Comparison of ENCODE assay signal across 20 cellular contexts in the genomic region with DNA sequence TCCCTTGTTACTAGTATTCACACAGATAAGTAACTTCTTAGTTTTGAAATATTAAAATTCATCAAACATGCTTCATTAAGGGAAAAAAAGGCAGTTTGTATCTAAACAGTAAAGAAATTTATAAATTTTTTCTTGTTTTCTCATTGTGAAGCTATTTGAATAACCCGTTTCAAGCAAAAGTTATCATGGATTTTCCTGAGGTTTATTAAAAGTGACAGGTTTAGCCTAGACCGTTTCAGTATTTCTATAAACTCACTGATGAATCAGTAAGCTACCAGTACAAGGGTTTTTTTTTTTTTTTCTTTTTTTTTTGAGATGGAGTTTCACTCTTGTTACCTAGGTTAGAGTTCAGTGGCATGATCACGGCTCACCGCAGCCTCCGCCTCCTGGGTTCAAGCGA. TPM values are rescaled to one million over a fixed set of nuclear protein-coding genes. Genes with fewer than 3 reads are reported as not detected.
DNase-seq lines count a peak whose midpoint lies in the region; ATAC-seq and TF ChIP-seq lines count a peak whose summit lies in the region.
"Had no signal": no experiment of that assay in that cellular context is flagged by ENCODE, and none has a peak within 500 bp of the region (broad histone marks: within the 10 kb centered on the region; RNA-seq: fewer than 3 reads in every experiment).

No MANE protein-coding gene starts in this region.

- peak overlapping the region; percentile 70 for H3K27ac Mint-ChIP-seq in osteocyte (ENCODE audit: unreplicated experiment)
- H3K27ac Mint-ChIP-seq: CD4-positive, alpha-beta memory T cell; IgD-negative memory B cell had no signal

- peaks cover 56% of the 10 kb centered on the region for H3K79me2 ChIP-seq in SK-N-SH (ENCODE audit: insufficient read depth)

- CTCF ChIA-PET in SK-N-SH (lab: Yijun Ruan, JAX) = no interaction called here

- H3K4me1 ChIP-seq in SK-N-SH (ENCODE audit: control insufficient read depth in 1 of 2, insufficient read depth in 2 of 2, low read depth in 1 of 2, low read length in 1 of 2) (peaks cover 0 to 10% of the 10 kb centered on the region in 2 experiments; a peak in 2 of 4 replicates), ascending aorta (peaks cover 20 to 59% of the 10 kb centered on the region in 2 donors)

- no peak; the same call in 2 of the 3 replicates for ATAC-seq in SK-N-SH treated with all-trans-retinoic acid at 6 μM for 48 hours
- no peak for ATAC-seq in HG03039 (IDR thresholded peaks at IDR 0.05; ENCODE audit: unreplicated experiment)
- no peak for ATAC-seq in GM21360 (IDR thresholded peaks at IDR 0.05; ENCODE audit: unreplicated experiment)
- ATAC-seq: A549, GM12878, HepG2 had no signal

- peaks cover 6% of the 10 kb centered on the region for H3K36me3 Mint-ChIP-seq in osteocyte (ENCODE audit: unreplicated experiment)
- H3K36me3 Mint-ChIP-seq: CD4-positive, alpha-beta memory T cell had no signal

- peaks cover 52% of the 10 kb centered on the region for H3K4me1 Mint-ChIP-seq in osteocyte (ENCODE audit: unreplicated experiment)

- no peak for TF ChIP-seq EP300 in SK-N-SH (IDR thresholded peaks at IDR 0.05; ENCODE audit: borderline replicate concordance in 1 of 2, low read depth in 1 of 2, low read length in 1 of 2)

- H3K9me2 ChIP-seq in SK-N-SH = no peaks in the 10 kb centered on the region

- H3K27me3 Mint-ChIP-seq in osteocyte (ENCODE audit: unreplicated experiment) = no peaks in the 10 kb centered on the region
- H3K27me3 Mint-ChIP-seq: IgD-negative memory B cell had no signal

- intact Hi-C loops in ascending aorta (cut with DNase I) = no loop called here

- no peak overlapping the region for H3K4me3 Mint-ChIP-seq in osteocyte (ENCODE audit: unreplicated experiment)
- H3K4me3 Mint-ChIP-seq: CD14-positive monocyte; CD4-positive, alpha-beta memory T cell; IgD-negative memory B cell had no signal

- DNase-seq in SK-N-SH (no peak), ascending aorta (ENCODE audit: low spot score in 2 of 2) (no peak), osteocyte (ENCODE audit: extremely low spot score, unreplicated experiment) (no peak), NCI-H2107 treated with DMSO at 0.1 percent for 48 hours (lab: John Stamatoyannopoulos, UW; ENCODE audit: unreplicated experiment) (no peak)
- no peak for DNase-seq in activated CD8-positive, alpha-beta memory T cell treated with anti-CD3 and anti-CD28 coated beads, Interleukin-2, amount 50 U/mL, for 48 hours
- DNase-seq: CD4-positive, alpha-beta memory T cell; DMS153; DMS79; GM23248 had no signal

- no peak overlapping the region for H3K9ac ChIP-seq in SK-N-SH
- H3K9ac ChIP-seq: BLaER1, GM23248 had no signal

- H3K27me3 ChIP-seq in SK-N-SH (ENCODE audit: insufficient read depth) = no peaks in the 10 kb centered on the region
- H3K27me3 ChIP-seq in ascending aorta = no peaks in the 10 kb centered on the region

- no peaks in the 10 kb centered on the region for H3K9me3 Mint-ChIP-seq in osteocyte (ENCODE audit: unreplicated experiment)
- H3K9me3 Mint-ChIP-seq: CD4-positive, alpha-beta memory T cell; IgD-negative memory B cell had no signal

- no peaks in the 10 kb centered on the region for H3F3A ChIP-seq in SK-N-SH (replicated peaks; ENCODE audit: insufficient read depth)

- no peak overlapping the region for H3K4me2 ChIP-seq in SK-N-SH
- H3K4me2 ChIP-seq: A549, BLaER1 had no signal

- TF ChIP-seq CTCF in SK-N-SH (IDR thresholded peaks at IDR 0.05) = no peak
- no peak for TF ChIP-seq CTCF in ascending aorta (IDR thresholded peaks at IDR 0.05)
- no peak for TF ChIP-seq CTCF in osteocyte (IDR thresholded peaks at IDR 0.05)

- no peaks in the 10 kb centered on the region for H3K9me3 ChIP-seq in SK-N-SH
- H3K9me3 ChIP-seq in ascending aorta = no peaks in the 10 kb centered on the region
- H3K9me3 ChIP-seq: A549, BLaER1, HAP-1 had no signal

- no peak for TF ChIP-seq RAD21 in SK-N-SH (IDR thresholded peaks at IDR 0.05; ENCODE audit: low read length)

- no peaks in the 10 kb centered on the region; the same call in 1 of the 2 replicates for H4K20me1 ChIP-seq in SK-N-SH (ENCODE audit: insufficient read depth)

- H2AFZ ChIP-seq in SK-N-SH (ENCODE audit: low read depth) = no peak overlapping the region
- H2AFZ ChIP-seq: GM23248 had no signal

- peak overlapping the region in 1 of 2 experiments; percentile 65; a peak in 2 of 4 replicates for H3K27ac ChIP-seq in SK-N-SH (ENCODE audit: low read depth in 2 of 2, low read length in 1 of 2)
- H3K27ac ChIP-seq in ascending aorta = peak overlapping the region; percentile 72 to 77
- H3K27ac ChIP-seq: 22Rv1, A549, BLaER1, GM23248 had no signal

- WGBS in SK-N-SH (ENCODE audit: low lambda C conversion rate) = 80% methylated on average over 6 of the region's 6 CpGs

- POLR2A ChIA-PET in SK-N-SH (lab: Yijun Ruan, JAX) = interaction anchor here (0.7 kb wide), 1 partner anchor 413 kb away, joined by 4 read pairs; no protein-coding TSS in a partner anchor

- H3K36me3 ChIP-seq in SK-N-SH (replicated peaks in 1 of 2; ENCODE audit: control insufficient read depth in 1 of 2, insufficient read depth in 2 of 2, low read length in 1 of 2) (peaks cover 11 to 40% of the 10 kb centered on the region in 2 experiments), ascending aorta (peaks cover 2 to 7% of the 10 kb centered on the region in 2 donors)
- H3K36me3 ChIP-seq: BLaER1, HAP-1 had no signal

- no peak overlapping the region for H3K4me3 ChIP-seq in SK-N-SH (ENCODE audit: low read depth in 2 of 2, low read length in 1 of 2)
- H3K4me3 ChIP-seq in ascending aorta = no peak overlapping the region
- H3K4me3 ChIP-seq: A549, BLaER1, GM12878, GM23248, HAP-1 had no signal

TF ChIP-seq in SK-N-SH, 30 proteins besides CTCF, POLR2A, EP300 and RAD21:
- peak; percentile 58; the same call in 1 of the 2 replicates for TF ChIP-seq PBX3 (IDR thresholded peaks at IDR 0.05)
- no peak for TF ChIP-seq MXI1 (IDR thresholded peaks at IDR 0.05; ENCODE audit: low read depth, low read length)

TF ChIP-seq in SK-N-SH treated with all-trans-retinoic acid at 6 μM for 48 hours, 23 proteins besides CTCF, POLR2A, EP300 and RAD21 (continues in another document):
- TF ChIP-seq, protein P1, sequence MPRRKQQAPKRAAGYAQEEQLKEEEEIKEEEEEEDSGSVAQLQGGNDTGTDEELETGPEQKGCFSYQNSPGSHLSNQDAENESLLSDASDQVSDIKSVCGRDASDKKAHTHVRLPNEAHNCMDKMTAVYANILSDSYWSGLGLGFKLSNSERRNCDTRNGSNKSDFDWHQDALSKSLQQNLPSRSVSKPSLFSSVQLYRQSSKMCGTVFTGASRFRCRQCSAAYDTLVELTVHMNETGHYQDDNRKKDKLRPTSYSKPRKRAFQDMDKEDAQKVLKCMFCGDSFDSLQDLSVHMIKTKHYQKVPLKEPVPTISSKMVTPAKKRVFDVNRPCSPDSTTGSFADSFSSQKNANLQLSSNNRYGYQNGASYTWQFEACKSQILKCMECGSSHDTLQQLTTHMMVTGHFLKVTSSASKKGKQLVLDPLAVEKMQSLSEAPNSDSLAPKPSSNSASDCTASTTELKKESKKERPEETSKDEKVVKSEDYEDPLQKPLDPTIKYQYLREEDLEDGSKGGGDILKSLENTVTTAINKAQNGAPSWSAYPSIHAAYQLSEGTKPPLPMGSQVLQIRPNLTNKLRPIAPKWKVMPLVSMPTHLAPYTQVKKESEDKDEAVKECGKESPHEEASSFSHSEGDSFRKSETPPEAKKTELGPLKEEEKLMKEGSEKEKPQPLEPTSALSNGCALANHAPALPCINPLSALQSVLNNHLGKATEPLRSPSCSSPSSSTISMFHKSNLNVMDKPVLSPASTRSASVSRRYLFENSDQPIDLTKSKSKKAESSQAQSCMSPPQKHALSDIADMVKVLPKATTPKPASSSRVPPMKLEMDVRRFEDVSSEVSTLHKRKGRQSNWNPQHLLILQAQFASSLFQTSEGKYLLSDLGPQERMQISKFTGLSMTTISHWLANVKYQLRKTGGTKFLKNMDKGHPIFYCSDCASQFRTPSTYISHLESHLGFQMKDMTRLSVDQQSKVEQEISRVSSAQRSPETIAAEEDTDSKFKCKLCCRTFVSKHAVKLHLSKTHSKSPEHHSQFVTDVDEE (CRISPR knock-in tag; IDR thresholded peaks at IDR 0.05) = no peak
- TF ChIP-seq, protein P2, sequence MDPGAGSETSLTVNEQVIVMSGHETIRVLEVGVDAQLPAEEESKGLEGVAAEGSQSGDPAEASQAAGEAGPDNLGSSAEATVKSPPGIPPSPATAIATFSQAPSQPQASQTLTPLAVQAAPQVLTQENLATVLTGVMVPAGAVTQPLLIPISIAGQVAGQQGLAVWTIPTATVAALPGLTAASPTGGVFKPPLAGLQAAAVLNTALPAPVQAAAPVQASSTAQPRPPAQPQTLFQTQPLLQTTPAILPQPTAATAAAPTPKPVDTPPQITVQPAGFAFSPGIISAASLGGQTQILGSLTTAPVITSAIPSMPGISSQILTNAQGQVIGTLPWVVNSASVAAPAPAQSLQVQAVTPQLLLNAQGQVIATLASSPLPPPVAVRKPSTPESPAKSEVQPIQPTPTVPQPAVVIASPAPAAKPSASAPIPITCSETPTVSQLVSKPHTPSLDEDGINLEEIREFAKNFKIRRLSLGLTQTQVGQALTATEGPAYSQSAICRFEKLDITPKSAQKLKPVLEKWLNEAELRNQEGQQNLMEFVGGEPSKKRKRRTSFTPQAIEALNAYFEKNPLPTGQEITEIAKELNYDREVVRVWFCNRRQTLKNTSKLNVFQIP (CRISPR knock-in tag; IDR thresholded peaks at IDR 0.05; ENCODE audit: borderline replicate concordance, low read depth) = no peak
- TF ChIP-seq PATZ1 (CRISPR knock-in tag; IDR thresholded peaks at IDR 0.05; ENCODE audit: borderline replicate concordance) = no peak
- no peak for TF ChIP-seq ZFP3 (CRISPR knock-in tag; IDR thresholded peaks at IDR 0.05)
- TF ChIP-seq TOX (CRISPR knock-in tag; IDR thresholded peaks at IDR 0.05; ENCODE audit: borderline replicate concordance) = no peak
- TF ChIP-seq ZNF565 (CRISPR knock-in tag; conservative IDR thresholded peaks at IDR 0.05; ENCODE audit: low read depth) = no peak

RNA-seq across cellular contexts. Expression of gene ZNF532, which starts 20.0 kb away (rescaled TPM):
- polyA plus RNA-seq in SK-N-SH (2012; rRNA removed) = 34.7 and 39.2 TPM in 2 replicates
- polyA plus RNA-seq in SK-N-SH (2012; cell fraction: cytosol; rRNA removed) = 30.4 and 39.2 TPM in 2 replicates
- polyA plus RNA-seq in SK-N-SH (2012; cell fraction: nucleus; rRNA removed) = 55.0 and 70.9 TPM in 2 replicates
- total RNA-seq in ascending aorta (161 TPM), osteocyte (92.7 and 97.8 TPM in 2 replicates)
- total RNA-seq: HepG2 had no signal
- polyA plus RNA-seq: HepG2 had no signal
